11 cellular contexts compared by ENCODE assay signal in genomic region chr12:114692558-114693531, GRCh38. TPM values are rescaled to one million over a fixed set of nuclear protein-coding genes. Genes with fewer than 3 reads are reported as not detected.
DNase-seq lines count a peak whose midpoint lies in the region; ATAC-seq, FAIRE-seq and TF ChIP-seq lines count a peak whose summit lies in the region.
"Had no signal": no experiment of that assay in that cellular context is flagged by ENCODE, and none has a peak within 500 bp of the region (broad histone marks: within the 10 kb centered on the region; RNA-seq: fewer than 3 reads in every experiment).

No MANE protein-coding gene starts in this region.

- no peaks in the 10 kb centered on the region for H3K4me1 Mint-ChIP-seq in activated naive CD8-positive, alpha-beta T cell treated with anti-CD3 and anti-CD28 coated beads, Interleukin-2, amount 50 U/mL, for 24 hours
- H3K4me1 Mint-ChIP-seq: stimulated activated effector memory CD8-positive, alpha-beta T cell treated with anti-CD3 and anti-CD28 coated beads, Interleukin-12 subunit alpha, Interleukin-12 subunit beta, amount 100 ng/mL, for 72 hours had no signal

- peak in 1 of 2 donors; percentile 32 for TF ChIP-seq RAD21 in liver (IDR thresholded peaks at IDR 0.05)

- TF ChIP-seq CTCF in liver (IDR thresholded peaks at IDR 0.05; ENCODE audit: low read depth, low read length, missing input control) = peak; percentile 20

- H3K27ac Mint-ChIP-seq in activated naive CD8-positive, alpha-beta T cell treated with anti-CD3 and anti-CD28 coated beads, Interleukin-2, amount 50 U/mL, for 24 hours = no peak overlapping the region
- H3K27ac Mint-ChIP-seq: stimulated activated effector memory CD8-positive, alpha-beta T cell treated with anti-CD3 and anti-CD28 coated beads, Interleukin-12 subunit alpha, Interleukin-12 subunit beta, amount 100 ng/mL, for 72 hours had no signal

- H3K4me1 ChIP-seq in HUES6 (ENCODE audit: control insufficient read depth, insufficient read depth, low read length) (peaks cover 58% of the 10 kb centered on the region), liver (ENCODE audit: control insufficient read depth in 4 of 4, insufficient read depth in 4 of 4, low read length in 3 of 4) (peaks cover 0 to 13% (median 6%) of the 10 kb centered on the region in 4 donors), stomach smooth muscle (ENCODE audit: control insufficient read depth, insufficient read depth, low read length) (peaks cover 18% of the 10 kb centered on the region)

- DNase-seq in dedifferentiated amniotic fluid mesenchymal stem cell (ENCODE audit: extremely low spot score) (peak; percentile 45), RCC 7860 (ENCODE audit: low spot score) (no peak), NCI-H1417 treated with DMSO at 0.1 percent for 48 hours (lab: John Stamatoyannopoulos, UW) (no peak)
- DNase-seq in activated naive CD8-positive, alpha-beta T cell treated with anti-CD3 and anti-CD28 coated beads, Interleukin-2, amount 50 U/mL, for 24 hours = no peak
- DNase-seq: nucleus accumbens, SHP77 treated with DMSO at 0.1 percent for 48 hours had no signal

- no peak overlapping the region for H3K4me3 Mint-ChIP-seq in activated naive CD8-positive, alpha-beta T cell treated with anti-CD3 and anti-CD28 coated beads, Interleukin-2, amount 50 U/mL, for 24 hours
- H3K4me3 Mint-ChIP-seq: stimulated activated effector memory CD8-positive, alpha-beta T cell treated with anti-CD3 and anti-CD28 coated beads, Interleukin-12 subunit alpha, Interleukin-12 subunit beta, amount 100 ng/mL, for 72 hours had no signal

- ATAC-seq in HG03521 (IDR thresholded peaks at IDR 0.05; ENCODE audit: unreplicated experiment) = no peak
- no peak for ATAC-seq in activated naive CD8-positive, alpha-beta T cell treated with anti-CD3 and anti-CD28 coated beads, Interleukin-2, amount 50 U/mL, for 24 hours
- ATAC-seq: stimulated activated effector memory CD8-positive, alpha-beta T cell treated with anti-CD3 and anti-CD28 coated beads, Interleukin-12 subunit alpha, Interleukin-12 subunit beta, amount 100 ng/mL, for 72 hours had no signal

- 18% methylated on average over 36 of the region's 36 CpGs for WGBS in liver

- peaks cover 100% of the 10 kb centered on the region for H3K27me3 ChIP-seq in HUES6 (ENCODE audit: control insufficient read depth, insufficient read depth, low read length)
- no peaks in the 10 kb centered on the region for H3K27me3 ChIP-seq in liver (ENCODE audit: control insufficient read depth in 4 of 4, insufficient read depth in 4 of 4, low read length in 3 of 4)
- peaks cover 88 to 96% of the 10 kb centered on the region in 2 donors for H3K27me3 ChIP-seq in stomach smooth muscle (ENCODE audit: control insufficient read depth in 1 of 2, insufficient read depth in 2 of 2, low read length in 2 of 2)

- H3K27ac ChIP-seq in HUES6 (ENCODE audit: low read depth, low read length) = no peak overlapping the region
- H3K27ac ChIP-seq in liver (ENCODE audit: low read depth in 1 of 2, low read length in 2 of 2) = peak overlapping the region; percentile 47 to 56
- no peak overlapping the region for H3K27ac ChIP-seq in stomach smooth muscle (ENCODE audit: low read length)

- no peak for FAIRE-seq in RCC 7860 (lab: Jason Lieb, UNC)

- H3K4me3 ChIP-seq in HUES6 (ENCODE audit: low read depth, low read length) = peak overlapping the region; percentile 54
- peak overlapping the region; percentile 43 to 55 (median 44) for H3K4me3 ChIP-seq in liver (ENCODE audit: low read depth in 1 of 3, low read length in 3 of 3)
- peak overlapping the region; percentile 5 to 69 for H3K4me3 ChIP-seq in stomach smooth muscle (ENCODE audit: low read length in 2 of 2)

- H3K9ac ChIP-seq in HUES6 (ENCODE audit: low read length) = peak overlapping the region; percentile 41
- H3K9ac ChIP-seq in liver (ENCODE audit: low read depth in 1 of 2, low read length in 2 of 2) = peak overlapping the region in 1 of 2 donors; percentile 8
- no peak overlapping the region for H3K9ac ChIP-seq in stomach smooth muscle (ENCODE audit: low read length in 2 of 2)

- peaks cover 95% of the 10 kb centered on the region for H3K27me3 Mint-ChIP-seq in activated naive CD8-positive, alpha-beta T cell treated with anti-CD3 and anti-CD28 coated beads, Interleukin-2, amount 50 U/mL, for 24 hours

- H3K36me3 ChIP-seq in HUES6 (ENCODE audit: control insufficient read depth, insufficient read depth, low read length) = no peaks in the 10 kb centered on the region
- no peaks in the 10 kb centered on the region for H3K36me3 ChIP-seq in liver (ENCODE audit: control insufficient read depth in 4 of 4, insufficient read depth in 3 of 4, low read depth in 1 of 4, low read length in 3 of 4)
- H3K36me3 ChIP-seq in stomach smooth muscle (ENCODE audit: control insufficient read depth in 2 of 2, insufficient read depth in 2 of 2, low read length in 2 of 2) = no peaks in the 10 kb centered on the region

- no peaks in the 10 kb centered on the region for H3K9me3 Mint-ChIP-seq in activated naive CD8-positive, alpha-beta T cell treated with anti-CD3 and anti-CD28 coated beads, Interleukin-2, amount 50 U/mL, for 24 hours
- H3K9me3 Mint-ChIP-seq: stimulated activated effector memory CD8-positive, alpha-beta T cell treated with anti-CD3 and anti-CD28 coated beads, Interleukin-12 subunit alpha, Interleukin-12 subunit beta, amount 100 ng/mL, for 72 hours had no signal

- H3K36me3 Mint-ChIP-seq in activated naive CD8-positive, alpha-beta T cell treated with anti-CD3 and anti-CD28 coated beads, Interleukin-2, amount 50 U/mL, for 24 hours (ENCODE audit: low read depth) = no peaks in the 10 kb centered on the region
- H3K36me3 Mint-ChIP-seq: stimulated activated effector memory CD8-positive, alpha-beta T cell treated with anti-CD3 and anti-CD28 coated beads, Interleukin-12 subunit alpha, Interleukin-12 subunit beta, amount 100 ng/mL, for 72 hours had no signal

- H3K9me3 ChIP-seq in HUES6 (ENCODE audit: control insufficient read depth, insufficient read depth, low read depth, low read length) (no peaks in the 10 kb centered on the region), liver (ENCODE audit: control insufficient read depth in 4 of 4, low read length in 3 of 4) (no peaks in the 10 kb centered on the region), stomach smooth muscle (ENCODE audit: control insufficient read depth in 2 of 2, low read length in 2 of 2) (no peaks in the 10 kb centered on the region)

TF ChIP-seq in liver, 16 proteins besides CTCF, POLR2A, EP300 and RAD21:
- no peak for TF ChIP-seq FOXA1 (IDR thresholded peaks at IDR 0.05)
- TF ChIP-seq SP1 (IDR thresholded peaks at IDR 0.05) = no peak
- no peak for TF ChIP-seq HNF4G (IDR thresholded peaks at IDR 0.05)
- TF ChIP-seq, protein P1, sequence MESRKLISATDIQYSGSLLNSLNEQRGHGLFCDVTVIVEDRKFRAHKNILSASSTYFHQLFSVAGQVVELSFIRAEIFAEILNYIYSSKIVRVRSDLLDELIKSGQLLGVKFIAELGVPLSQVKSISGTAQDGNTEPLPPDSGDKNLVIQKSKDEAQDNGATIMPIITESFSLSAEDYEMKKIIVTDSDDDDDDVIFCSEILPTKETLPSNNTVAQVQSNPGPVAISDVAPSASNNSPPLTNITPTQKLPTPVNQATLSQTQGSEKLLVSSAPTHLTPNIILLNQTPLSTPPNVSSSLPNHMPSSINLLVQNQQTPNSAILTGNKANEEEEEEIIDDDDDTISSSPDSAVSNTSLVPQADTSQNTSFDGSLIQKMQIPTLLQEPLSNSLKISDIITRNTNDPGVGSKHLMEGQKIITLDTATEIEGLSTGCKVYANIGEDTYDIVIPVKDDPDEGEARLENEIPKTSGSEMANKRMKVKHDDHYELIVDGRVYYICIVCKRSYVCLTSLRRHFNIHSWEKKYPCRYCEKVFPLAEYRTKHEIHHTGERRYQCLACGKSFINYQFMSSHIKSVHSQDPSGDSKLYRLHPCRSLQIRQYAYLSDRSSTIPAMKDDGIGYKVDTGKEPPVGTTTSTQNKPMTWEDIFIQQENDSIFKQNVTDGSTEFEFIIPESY (IDR thresholded peaks at IDR 0.05) = no peak
- TF ChIP-seq MAX (IDR thresholded peaks at IDR 0.05) = no peak

RNA-seq across cellular contexts. Expression of gene TBX3, which starts 8.9 kb away (rescaled TPM):
- 10 to 100 TPM in 1 of 2 donors, 1 to 10 TPM in 1; 5.8 to 23.0 TPM for total RNA-seq in liver
- polyA plus RNA-seq in liver = 10 to 100 TPM; 12.2 to 26.8 TPM

Comparison
In these comparisons a context has a peak if more than half of its experiments do, and no peak if none do; other contexts are left out.
1. H3K27ac ChIP-seq: peak in liver (2 of 2); none in HUES6 (single experiment) and stomach smooth muscle (single experiment).
2. Peak in every context shown above with its lines, with median percentiles within 50 percentile points of each other: H3K4me3 ChIP-seq.